14 cellular contexts compared by ENCODE assay signal in genomic region chr7:50205011-50205410, GRCh38.
DNase-seq lines count a peak whose midpoint lies in the region; ATAC-seq and TF ChIP-seq lines count a peak whose summit lies in the region.
"Had no signal": no experiment of that assay in that cellular context is flagged by ENCODE, and none has a peak within 500 bp of the region (broad histone marks: within the 10 kb centered on the region; RNA-seq: fewer than 3 reads in every experiment).

No MANE protein-coding gene starts in this region.

- no peaks in the 10 kb centered on the region for H3K9me3 Mint-ChIP-seq in activated naive CD8-positive, alpha-beta T cell treated with anti-CD3 and anti-CD28 coated beads, Interleukin-2, amount 10 ng/mL, durations not matched to agents 7 days and 5 days
- H3K9me3 Mint-ChIP-seq in activated naive CD8-positive, alpha-beta T cell treated with anti-CD3 and anti-CD28 coated beads for 36 hours = peaks cover 4% of the 10 kb centered on the region
- H3K9me3 Mint-ChIP-seq in effector memory CD8-positive, alpha-beta T cell = no peaks in the 10 kb centered on the region
- H3K9me3 Mint-ChIP-seq in neural progenitor cell = no peaks in the 10 kb centered on the region

- peaks cover 65% of the 10 kb centered on the region for H3K4me1 Mint-ChIP-seq in activated naive CD8-positive, alpha-beta T cell treated with anti-CD3 and anti-CD28 coated beads, Interleukin-2, amount 10 ng/mL, durations not matched to agents 7 days and 5 days
- H3K4me1 Mint-ChIP-seq in activated naive CD8-positive, alpha-beta T cell treated with anti-CD3 and anti-CD28 coated beads for 36 hours = peaks cover 77% of the 10 kb centered on the region
- peaks cover 30 to 33% of the 10 kb centered on the region in 2 donors for H3K4me1 Mint-ChIP-seq in effector memory CD8-positive, alpha-beta T cell (ENCODE audit: low read depth in 2 of 2)
- H3K4me1 Mint-ChIP-seq in neural progenitor cell = no peaks in the 10 kb centered on the region

- H3K4me1 ChIP-seq in vagina (no peaks in the 10 kb centered on the region), neural progenitor cell (no peaks in the 10 kb centered on the region)
- H3K4me1 ChIP-seq: sigmoid colon had no signal

- H3F3A ChIP-seq in neural progenitor cell (ENCODE audit: low read depth) = no peaks in the 10 kb centered on the region

- H4K20me1 ChIP-seq in neural progenitor cell (ENCODE audit: low read depth) = no peaks in the 10 kb centered on the region

- H3K4me3 ChIP-seq in vagina = no peak overlapping the region
- no peak overlapping the region for H3K4me3 ChIP-seq in neural progenitor cell
- H3K4me3 ChIP-seq: MG63, sigmoid colon, suprapubic skin had no signal

- peaks cover 5% of the 10 kb centered on the region for H3K36me3 Mint-ChIP-seq in activated naive CD8-positive, alpha-beta T cell treated with anti-CD3 and anti-CD28 coated beads, Interleukin-2, amount 10 ng/mL, durations not matched to agents 7 days and 5 days
- peaks cover 20% of the 10 kb centered on the region for H3K36me3 Mint-ChIP-seq in activated naive CD8-positive, alpha-beta T cell treated with anti-CD3 and anti-CD28 coated beads for 36 hours
- peaks cover 8% of the 10 kb centered on the region for H3K36me3 Mint-ChIP-seq in effector memory CD8-positive, alpha-beta T cell (ENCODE audit: insufficient read depth)
- H3K36me3 Mint-ChIP-seq in neural progenitor cell = no peaks in the 10 kb centered on the region

- no peaks in the 10 kb centered on the region for H3K36me3 ChIP-seq in vagina
- no peaks in the 10 kb centered on the region for H3K36me3 ChIP-seq in neural progenitor cell
- H3K36me3 ChIP-seq: MG63, sigmoid colon, suprapubic skin, WERI-Rb-1 had no signal

- H3K4me3 Mint-ChIP-seq in activated naive CD8-positive, alpha-beta T cell treated with anti-CD3 and anti-CD28 coated beads, Interleukin-2, amount 10 ng/mL, durations not matched to agents 7 days and 5 days = peak overlapping the region; percentile 81
- H3K4me3 Mint-ChIP-seq in activated naive CD8-positive, alpha-beta T cell treated with anti-CD3 and anti-CD28 coated beads for 36 hours = no peak overlapping the region
- H3K4me3 Mint-ChIP-seq in effector memory CD8-positive, alpha-beta T cell = peak overlapping the region; percentile 68 to 76
- no peak overlapping the region for H3K4me3 Mint-ChIP-seq in neural progenitor cell

- H3K27me3 Mint-ChIP-seq in activated naive CD8-positive, alpha-beta T cell treated with anti-CD3 and anti-CD28 coated beads, Interleukin-2, amount 10 ng/mL, durations not matched to agents 7 days and 5 days = no peaks in the 10 kb centered on the region
- H3K27me3 Mint-ChIP-seq in activated naive CD8-positive, alpha-beta T cell treated with anti-CD3 and anti-CD28 coated beads for 36 hours = no peaks in the 10 kb centered on the region
- no peaks in the 10 kb centered on the region for H3K27me3 Mint-ChIP-seq in effector memory CD8-positive, alpha-beta T cell
- peaks cover 2% of the 10 kb centered on the region for H3K27me3 Mint-ChIP-seq in neural progenitor cell (ENCODE audit: insufficient read depth, low read depth)

- no peak for DNase-seq in activated naive CD8-positive, alpha-beta T cell treated with anti-CD3 and anti-CD28 coated beads, Interleukin-2, amount 10 ng/mL, durations not matched to agents 7 days and 5 days
- no peak for DNase-seq in activated naive CD8-positive, alpha-beta T cell treated with anti-CD3 and anti-CD28 coated beads for 36 hours
- DNase-seq in effector memory CD8-positive, alpha-beta T cell = no peak
- DNase-seq in vagina (ENCODE audit: extremely low spot score in 2 of 2) (peak; percentile 37 to 76), DMS79 treated with DMSO at 0.1 percent for 48 hours (lab: John Stamatoyannopoulos, UW) (no peak), neural progenitor cell (ENCODE audit: low spot score) (no peak)
- no peak for DNase-seq in stimulated activated CD4-positive, alpha-beta T cell treated with anti-CD3 and anti-CD28 coated beads, Interleukin-4, amount 100 ng/mL, for 1 hour
- DNase-seq: NCI-H2081 treated with DMSO at 0.1 percent for 48 hours, sigmoid colon had no signal

- H3K27ac ChIP-seq in vagina = no peak overlapping the region
- no peak overlapping the region for H3K27ac ChIP-seq in neural progenitor cell
- H3K27ac ChIP-seq: RWPE1, sigmoid colon, suprapubic skin, WERI-Rb-1 had no signal

- ATAC-seq in activated naive CD8-positive, alpha-beta T cell treated with anti-CD3 and anti-CD28 coated beads, Interleukin-2, amount 10 ng/mL, durations not matched to agents 7 days and 5 days (ENCODE audit: low read depth) = no peak
- ATAC-seq in HG03432 (IDR thresholded peaks at IDR 0.05; ENCODE audit: unreplicated experiment) = peak; percentile 3
- no peak for ATAC-seq in effector memory CD8-positive, alpha-beta T cell (replicated peaks)

- H3K27me3 ChIP-seq in vagina (no peaks in the 10 kb centered on the region), neural progenitor cell (no peaks in the 10 kb centered on the region)
- H3K27me3 ChIP-seq: MG63, sigmoid colon had no signal

- intact Hi-C loops in vagina (cut with DNase I) = no loop called here

- H3K9ac ChIP-seq in neural progenitor cell = no peak overlapping the region

- H2AFZ ChIP-seq in neural progenitor cell (replicated peaks) = no peak overlapping the region

- H3K27ac Mint-ChIP-seq in activated naive CD8-positive, alpha-beta T cell treated with anti-CD3 and anti-CD28 coated beads, Interleukin-2, amount 10 ng/mL, durations not matched to agents 7 days and 5 days = no peak overlapping the region
- no peak overlapping the region for H3K27ac Mint-ChIP-seq in activated naive CD8-positive, alpha-beta T cell treated with anti-CD3 and anti-CD28 coated beads for 36 hours
- peak overlapping the region in 1 of 2 donors; percentile 68 for H3K27ac Mint-ChIP-seq in effector memory CD8-positive, alpha-beta T cell
- no peak overlapping the region for H3K27ac Mint-ChIP-seq in neural progenitor cell

- no peak for TF ChIP-seq POLR2A in vagina (IDR thresholded peaks at IDR 0.05)

- POLR2A ChIA-PET in activated naive CD8-positive, alpha-beta T cell treated with anti-CD3 and anti-CD28 coated beads, Interleukin-2, amount 10 ng/mL, durations not matched to agents 7 days and 5 days (lab: Charles Lee) = interaction anchor here (0.7 to 6.4 kb wide), 15 partner anchors 9 to 213 kb away, joined by 3 to 128 read pairs (median 9); partner anchors contain the start of gene IKZF1

- TF ChIP-seq CTCF in vagina (IDR thresholded peaks at IDR 0.05) (no peak), neural progenitor cell (IDR thresholded peaks at IDR 0.05) (no peak)

- no peak overlapping the region for H3K4me2 ChIP-seq in neural progenitor cell

- no peaks in the 10 kb centered on the region for H3K9me3 ChIP-seq in vagina
- no peaks in the 10 kb centered on the region for H3K9me3 ChIP-seq in neural progenitor cell (ENCODE audit: low read depth)
- H3K9me3 ChIP-seq: MG63, sigmoid colon, suprapubic skin had no signal

- no peaks in the 10 kb centered on the region for H3K79me2 ChIP-seq in neural progenitor cell (ENCODE audit: low read depth)

Comparison
In these comparisons a context has a peak if more than half of its experiments do, and no peak if none do; other contexts are left out.
1. H3K4me3 Mint-ChIP-seq: peak in activated naive CD8-positive, alpha-beta T cell treated with anti-CD3 and anti-CD28 coated beads, Interleukin-2, amount 10 ng/mL, durations not matched to agents 7 days and 5 days (single experiment) and effector memory CD8-positive, alpha-beta T cell (2 of 2); none in activated naive CD8-positive, alpha-beta T cell treated with anti-CD3 and anti-CD28 coated beads for 36 hours (single experiment) and neural progenitor cell (single experiment).
2. DNase-seq: peak in vagina (2 of 2); none in activated naive CD8-positive, alpha-beta T cell treated with anti-CD3 and anti-CD28 coated beads, Interleukin-2, amount 10 ng/mL, durations not matched to agents 7 days and 5 days (single experiment), activated naive CD8-positive, alpha-beta T cell treated with anti-CD3 and anti-CD28 coated beads for 36 hours (single experiment), effector memory CD8-positive, alpha-beta T cell (0 of 3), stimulated activated CD4-positive, alpha-beta T cell treated with anti-CD3 and anti-CD28 coated beads, Interleukin-4, amount 100 ng/mL, for 1 hour (single experiment), DMS79 treated with DMSO at 0.1 percent for 48 hours (single experiment) and neural progenitor cell (single experiment).